Comparison of ENCODE assay signal across 10 cellular contexts in genomic region chr1:24392604-24392946, GRCh38. TPM values are rescaled to one million over a fixed set of nuclear protein-coding genes. Genes with fewer than 3 reads are reported as not detected.
A peak's percentile ranks its signal among the peaks of the same experiment; 100 is the strongest.
DNase-seq lines count a peak whose midpoint lies in the region; ATAC-seq and TF ChIP-seq lines count a peak whose summit lies in the region.
"Had no signal": no experiment of that assay in that cellular context is flagged by ENCODE, and none has a peak within 500 bp of the region (broad histone marks: within the 10 kb centered on the region; RNA-seq: fewer than 3 reads in every experiment).

No MANE protein-coding gene starts in this region.

- H4K20me1 ChIP-seq in OCI-LY1 (ENCODE audit: insufficient read depth, low read length), result no peaks in the 10 kb centered on the region

- H3K4me2 ChIP-seq in OCI-LY1 (ENCODE audit: low read length), result peak overlapping the region; percentile 62

- peak overlapping the region; percentile 85 for H3K27ac Mint-ChIP-seq in activated CD4-positive, alpha-beta T cell treated with anti-CD3 and anti-CD28 coated beads for 36 hours
- H3K27ac Mint-ChIP-seq in stimulated activated naive B cell treated with anti-CD40 and anti-IgM and Interleukin-4, amounts not matched to agents 10 μg/mL and 1 μg/mL and 100 μg/mL, for 72 hours, result peak overlapping the region; percentile 96

- no peak overlapping the region for H2AFZ ChIP-seq in OCI-LY1 (ENCODE audit: low read length)

- H3K4me1 ChIP-seq in OCI-LY1 (ENCODE audit: insufficient read depth, low read length, severe bottlenecking), result peaks cover 35% of the 10 kb centered on the region

- H3K27me3 Mint-ChIP-seq in activated CD4-positive, alpha-beta T cell treated with anti-CD3 and anti-CD28 coated beads for 36 hours, result no peaks in the 10 kb centered on the region
- no peaks in the 10 kb centered on the region for H3K27me3 Mint-ChIP-seq in stimulated activated naive B cell treated with anti-CD40 and anti-IgM and Interleukin-4, amounts not matched to agents 10 μg/mL and 1 μg/mL and 100 μg/mL, for 72 hours

- POLR2A ChIA-PET in activated CD4-positive, alpha-beta T cell treated with anti-CD3 and anti-CD28 coated beads for 36 hours (lab: Charles Lee), result interaction anchor here (0.7 to 1.2 kb wide), 4 partner anchors 192 to 242 kb away, joined by 3 to 7 read pairs (median 3); no protein-coding TSS in a partner anchor

- TF ChIP-seq CTCF in OCI-LY1 (IDR thresholded peaks at IDR 0.05; ENCODE audit: low read length) (0 out of 2 replicates have a peak, but pooled peaks have one; percentile 32), dorsolateral prefrontal cortex (IDR thresholded peaks at IDR 0.05 in 54 of 56, conservative IDR thresholded peaks at IDR 0.05 in 2 of 56; ENCODE audit: low read depth in 1 of 56, partially characterized antibody in 56 of 56) (peak in 11 of 56 donors; percentile 1 to 37 (median 21))

- H3K9me3 ChIP-seq in OCI-LY1 (ENCODE audit: low read length), result peaks cover 4% of the 10 kb centered on the region; the same call in 1 of the 2 replicates
- H3K9me3 ChIP-seq: A549 had no signal

- H3K9ac ChIP-seq in OCI-LY1 (ENCODE audit: low read length), result peak overlapping the region; percentile 14; the same call in 1 of the 2 replicates

- no peaks in the 10 kb centered on the region for H3K9me2 ChIP-seq in OCI-LY1 (ENCODE audit: low read depth, low read length)

- H3K4me3 ChIP-seq in OCI-LY1 (ENCODE audit: low read depth, low read length, poor library complexity, severe bottlenecking) (no peak overlapping the region), dorsolateral prefrontal cortex (peak overlapping the region in 1 of 59 donors; percentile 33)
- H3K4me3 ChIP-seq: A549, cardiac muscle cell had no signal

- H3K36me3 Mint-ChIP-seq in activated CD4-positive, alpha-beta T cell treated with anti-CD3 and anti-CD28 coated beads for 36 hours (ENCODE audit: low read depth), result peaks cover 2% of the 10 kb centered on the region
- peaks cover 0 to 3% of the 10 kb centered on the region in 2 donors for H3K36me3 Mint-ChIP-seq in stimulated activated naive B cell treated with anti-CD40 and anti-IgM and Interleukin-4, amounts not matched to agents 10 μg/mL and 1 μg/mL and 100 μg/mL, for 72 hours

- peak overlapping the region; percentile 52 for H3K4me3 Mint-ChIP-seq in activated CD4-positive, alpha-beta T cell treated with anti-CD3 and anti-CD28 coated beads for 36 hours
- H3K4me3 Mint-ChIP-seq in stimulated activated naive B cell treated with anti-CD40 and anti-IgM and Interleukin-4, amounts not matched to agents 10 μg/mL and 1 μg/mL and 100 μg/mL, for 72 hours, result peak overlapping the region; percentile 81 to 82

- intact Hi-C loops in activated CD4-positive, alpha-beta T cell treated with anti-CD3 and anti-CD28 coated beads for 36 hours (cut with DNase I, micrococcal nuclease), result loop anchor here (1.0 to 10.0 kb wide), 9 partner anchors 21 to 618 kb away; partner anchors contain the start of genes PITHD1 (in 1 of the 2) and STPG1 (in 1 of the 2)
- intact Hi-C loops in dorsolateral prefrontal cortex (cut with DNase I), result loop anchor here in 1 of 2 donors (1.0 to 5.0 kb wide), 3 partner anchors 193 to 320 kb away; no protein-coding TSS in a partner anchor

- no peak for ATAC-seq in activated CD4-positive, alpha-beta T cell treated with anti-CD3 and anti-CD28 coated beads for 36 hours
- peak in 1 of 2 donors; percentile 3 for ATAC-seq in stimulated activated naive B cell treated with anti-CD40 and anti-IgM and Interleukin-4, amounts not matched to agents 10 μg/mL and 1 μg/mL and 100 μg/mL, for 72 hours (replicated peaks)
- ATAC-seq in GM18520 (IDR thresholded peaks at IDR 0.05; ENCODE audit: unreplicated experiment) (no peak), GM21576 (IDR thresholded peaks at IDR 0.05; ENCODE audit: unreplicated experiment) (no peak)

- H3K27me3 ChIP-seq in OCI-LY1 (ENCODE audit: insufficient read depth, low read length) (no peaks in the 10 kb centered on the region), dorsolateral prefrontal cortex (no peaks in the 10 kb centered on the region)
- H3K27me3 ChIP-seq: cardiac muscle cell had no signal

- H3K79me2 ChIP-seq in OCI-LY1 (ENCODE audit: insufficient read depth, low read length), result no peaks in the 10 kb centered on the region

- no peak for DNase-seq in activated CD4-positive, alpha-beta T cell treated with anti-CD3 and anti-CD28 coated beads for 36 hours
- DNase-seq in activated CD4-positive, alpha-beta T cell treated with anti-CD3 and anti-CD28 coated beads for 1 hour, result no peak
- DNase-seq in dorsolateral prefrontal cortex (no peak), ureter (ENCODE audit: low spot score) (no peak)
- DNase-seq in stimulated activated naive B cell treated with anti-CD40 and anti-IgM and Interleukin-4, amounts not matched to agents 10 μg/mL and 1 μg/mL and 100 μg/mL, for 72 hours, result no peak

- peak overlapping the region; percentile 89 for H3K27ac ChIP-seq in OCI-LY1 (ENCODE audit: low read depth, low read length, poor library complexity, severe bottlenecking)
- peak overlapping the region in 50 of 59 donors; percentile 12 to 93 (median 82) for H3K27ac ChIP-seq in dorsolateral prefrontal cortex
- H3K27ac ChIP-seq: cardiac muscle cell had no signal

- H3K9me3 Mint-ChIP-seq in activated CD4-positive, alpha-beta T cell treated with anti-CD3 and anti-CD28 coated beads for 36 hours (ENCODE audit: low read depth), result no peaks in the 10 kb centered on the region
- no peaks in the 10 kb centered on the region for H3K9me3 Mint-ChIP-seq in stimulated activated naive B cell treated with anti-CD40 and anti-IgM and Interleukin-4, amounts not matched to agents 10 μg/mL and 1 μg/mL and 100 μg/mL, for 72 hours

- peaks cover 39% of the 10 kb centered on the region for H3K4me1 Mint-ChIP-seq in activated CD4-positive, alpha-beta T cell treated with anti-CD3 and anti-CD28 coated beads for 36 hours
- H3K4me1 Mint-ChIP-seq in stimulated activated naive B cell treated with anti-CD40 and anti-IgM and Interleukin-4, amounts not matched to agents 10 μg/mL and 1 μg/mL and 100 μg/mL, for 72 hours, result peaks cover 11 to 27% of the 10 kb centered on the region in 2 donors

- no peaks in the 10 kb centered on the region; the same call in 1 of the 2 replicates for H3K36me3 ChIP-seq in OCI-LY1 (ENCODE audit: insufficient read depth, low read length)
- H3K36me3 ChIP-seq: cardiac muscle cell had no signal

- H3F3A ChIP-seq in OCI-LY1 (ENCODE audit: insufficient read depth, low read length), result no peaks in the 10 kb centered on the region

- CTCF ChIA-PET in activated CD4-positive, alpha-beta T cell treated with anti-CD3 and anti-CD28 coated beads for 36 hours (lab: Charles Lee), result interaction anchor here (0.7 to 7.1 kb wide), 42 partner anchors 8 to 438 kb away, joined by 3 to 335 read pairs (median 8); partner anchors contain the start of genes IFNLR1, NIPAL3 and STPG1

RNA-seq across cellular contexts. Expression of gene STPG1, which starts 21.0 kb away (rescaled TPM):
- total RNA-seq in activated CD4-positive, alpha-beta T cell treated with anti-CD3 and anti-CD28 coated beads for 36 hours, result 10 to 100 TPM in 1 of 2 experiments, 1 to 10 TPM in 1; 7.8 to 11.9 TPM
- total RNA-seq in dorsolateral prefrontal cortex, result 10 to 100 TPM; 16.1 to 37.3 (median 24.7) TPM
- 23.8 TPM for total RNA-seq in ureter

RNA-seq across cellular contexts. Expression of gene NIPAL3, which starts 23.0 kb away (rescaled TPM):
- 10 to 100 TPM; 38.1 to 41.4 TPM for total RNA-seq in activated CD4-positive, alpha-beta T cell treated with anti-CD3 and anti-CD28 coated beads for 36 hours
- total RNA-seq in dorsolateral prefrontal cortex (100 to 1,000 TPM in 69 of 120 experiments, 10 to 100 TPM in 51; 61.8 to 202 (median 104) TPM), ureter (35.5 TPM)
